ENCODE assay signal across 18 cellular contexts in genomic region chr12:52628841-52629240, GRCh38. TPM values are rescaled to one million over a fixed set of nuclear protein-coding genes. Genes with fewer than 3 reads are reported as not detected.
DNase-seq lines count a peak whose midpoint lies in the region; ATAC-seq and TF ChIP-seq lines count a peak whose summit lies in the region.
"Had no signal": no experiment of that assay in that cellular context is flagged by ENCODE, and none has a peak within 500 bp of the region (broad histone marks: within the 10 kb centered on the region; RNA-seq: fewer than 3 reads in every experiment).

No MANE protein-coding gene starts in this region.

- peaks cover 0 to 7% of the 10 kb centered on the region in 2 donors for H3K4me1 ChIP-seq in neuronal stem cell (ENCODE audit: control insufficient read depth in 2 of 2, insufficient read depth in 1 of 2, low read depth in 1 of 2, low read length in 2 of 2)
- no peaks in the 10 kb centered on the region for H3K4me1 ChIP-seq in colonic mucosa
- no peaks in the 10 kb centered on the region for H3K4me1 ChIP-seq in OCI-LY7 (ENCODE audit: insufficient read depth, low read length, poor library complexity, severe bottlenecking)

- H3K9me3 ChIP-seq in T-helper 17 cell (ENCODE audit: control insufficient read depth, low read length, poor library complexity, severe bottlenecking) (no peaks in the 10 kb centered on the region), neuronal stem cell (replicated peaks in 1 of 2; ENCODE audit: control insufficient read depth in 2 of 2, insufficient read depth in 1 of 2, low read depth in 1 of 2, low read length in 2 of 2) (no peaks in the 10 kb centered on the region), colonic mucosa (no peaks in the 10 kb centered on the region), OCI-LY7 (ENCODE audit: low read length) (no peaks in the 10 kb centered on the region)

- POLR2A ChIA-PET in OCI-LY7 (lab: Charles Lee): no interaction called here

- peak overlapping the region; percentile 44 for H3K18ac ChIP-seq in neuronal stem cell (ENCODE audit: low read length)

- H3K79me2 ChIP-seq in OCI-LY7 (ENCODE audit: insufficient read depth, low read depth, low read length): no peaks in the 10 kb centered on the region

- peaks cover 4% of the 10 kb centered on the region for H3K27me3 Mint-ChIP-seq in activated naive CD4-positive, alpha-beta T cell treated with anti-CD3 and anti-CD28 coated beads, Interleukin-2, amount 10 ng/mL, durations not matched to agents 7 days and 5 days
- peaks cover 31% of the 10 kb centered on the region for H3K27me3 Mint-ChIP-seq in T-helper 17 cell

- TF ChIP-seq CTCF in colonic mucosa (IDR thresholded peaks at IDR 0.05) (no peak), OCI-LY7 (conservative IDR thresholded peaks at IDR 0.05; ENCODE audit: low read length) (no peak)

- intact Hi-C loops in colonic mucosa (cut with DNase I): no loop called here
- intact Hi-C loops in OCI-LY7 (cut with micrococcal nuclease; ENCODE audit: unreplicated experiment): no loop called here

- WGBS in neuronal stem cell (ENCODE audit: extremely low coverage in 2 of 2, insufficient read length in 2 of 2, insufficient replicate concordance in 1 of 2), 2 donors: no CpG with 5 or more reads among the region's 2 CpGs

- no peak overlapping the region for H2BK15ac ChIP-seq in neuronal stem cell (ENCODE audit: low read length)

- H4K20me1 ChIP-seq in OCI-LY7 (ENCODE audit: insufficient read depth, low read length): no peaks in the 10 kb centered on the region

- no peak overlapping the region for H3K27ac ChIP-seq in neuronal stem cell (replicated peaks; ENCODE audit: low read length)
- H3K27ac ChIP-seq in colonic mucosa: no peak overlapping the region
- no peak overlapping the region for H3K27ac ChIP-seq in OCI-LY7 (ENCODE audit: low read depth, low read length, poor library complexity, severe bottlenecking)

- H3K79me1 ChIP-seq in neuronal stem cell (ENCODE audit: low read depth, low read length): no peaks in the 10 kb centered on the region

- peaks cover 61% of the 10 kb centered on the region for H3K4me1 Mint-ChIP-seq in activated naive CD4-positive, alpha-beta T cell treated with anti-CD3 and anti-CD28 coated beads, Interleukin-2, amount 10 ng/mL, durations not matched to agents 7 days and 5 days
- H3K4me1 Mint-ChIP-seq in T-helper 17 cell: peaks cover 24% of the 10 kb centered on the region

- no peak overlapping the region for H3K4me3 Mint-ChIP-seq in activated naive CD4-positive, alpha-beta T cell treated with anti-CD3 and anti-CD28 coated beads, Interleukin-2, amount 10 ng/mL, durations not matched to agents 7 days and 5 days
- no peak overlapping the region for H3K4me3 Mint-ChIP-seq in T-helper 17 cell

- no peak overlapping the region for H2BK12ac ChIP-seq in neuronal stem cell (ENCODE audit: low read length)

- no peak overlapping the region for H4K91ac ChIP-seq in neuronal stem cell (ENCODE audit: low read depth, low read length, poor library complexity)

- H3K36me3 Mint-ChIP-seq in activated naive CD4-positive, alpha-beta T cell treated with anti-CD3 and anti-CD28 coated beads, Interleukin-2, amount 50 U/mL, for 72 hours: no peaks in the 10 kb centered on the region
- no peaks in the 10 kb centered on the region for H3K36me3 Mint-ChIP-seq in activated naive CD4-positive, alpha-beta T cell treated with anti-CD3 and anti-CD28 coated beads, Interleukin-2, amount 10 ng/mL, durations not matched to agents 7 days and 5 days
- H3K36me3 Mint-ChIP-seq in T-helper 17 cell (ENCODE audit: low read depth): no peaks in the 10 kb centered on the region
- H3K36me3 Mint-ChIP-seq: CD4-positive, CD25-positive, alpha-beta regulatory T cell had no signal

- H3K9ac ChIP-seq in neuronal stem cell (ENCODE audit: low read depth, low read length, poor library complexity) (no peak overlapping the region), colonic mucosa (ENCODE audit: low read depth in 2 of 2, low read length in 2 of 2) (no peak overlapping the region)

- H3K27me3 ChIP-seq in neuronal stem cell (ENCODE audit: control insufficient read depth in 3 of 3, insufficient read depth in 3 of 3, low read depth in 1 of 3, low read length in 3 of 3): peaks cover 0 to 4% (median 0%) of the 10 kb centered on the region in 3 experiments
- H3K27me3 ChIP-seq in colonic mucosa: no peaks in the 10 kb centered on the region

- H3K9me3 Mint-ChIP-seq in activated naive CD4-positive, alpha-beta T cell treated with anti-CD3 and anti-CD28 coated beads, Interleukin-2, amount 50 U/mL, for 72 hours: no peaks in the 10 kb centered on the region
- H3K9me3 Mint-ChIP-seq in activated naive CD4-positive, alpha-beta T cell treated with anti-CD3 and anti-CD28 coated beads, Interleukin-2, amount 10 ng/mL, durations not matched to agents 7 days and 5 days: no peaks in the 10 kb centered on the region

- no peak for ATAC-seq in activated naive CD4-positive, alpha-beta T cell treated with anti-CD3 and anti-CD28 coated beads, Interleukin-2, amount 50 U/mL, for 72 hours
- ATAC-seq in T-helper 17 cell: no peak
- no peak for ATAC-seq in activated CD4-positive, CD25-positive, alpha-beta regulatory T cell treated with anti-CD3 and anti-CD28 coated beads, Interleukin-2, amount 50 U/mL, for 24 hours

- peak overlapping the region; percentile 70 for H2AK5ac ChIP-seq in neuronal stem cell (ENCODE audit: low read depth, low read length)

- peak overlapping the region; percentile 79 for H2BK5ac ChIP-seq in neuronal stem cell (ENCODE audit: low read length)

- BruUV-seq in OCI-LY7 (replicated peaks; lab: Mats Ljungman, UMichigan): no TSS peak

- H3K4me3 ChIP-seq in neuronal stem cell (ENCODE audit: low read length in 2 of 2) (no peak overlapping the region), colonic mucosa (no peak overlapping the region), OCI-LY7 (ENCODE audit: low read depth, low read length, poor library complexity, severe bottlenecking) (no peak overlapping the region)

- H3K9me2 ChIP-seq in OCI-LY7 (ENCODE audit: insufficient read depth, low read length): no peaks in the 10 kb centered on the region

- no peak overlapping the region for H4K8ac ChIP-seq in neuronal stem cell (ENCODE audit: low read depth, low read length)

- H3K4ac ChIP-seq in neuronal stem cell (ENCODE audit: low read length): no peak overlapping the region

- no peak for DNase-seq in activated naive CD4-positive, alpha-beta T cell treated with anti-CD3 and anti-CD28 coated beads, Interleukin-2, amount 50 U/mL, for 72 hours (ENCODE audit: low spot score in 2 of 2)
- DNase-seq in activated naive CD4-positive, alpha-beta T cell treated with anti-CD3 and anti-CD28 coated beads, Interleukin-2, amount 10 ng/mL, durations not matched to agents 7 days and 5 days: no peak
- peak; percentile 6 for DNase-seq in D341Med (ENCODE audit: low spot score)
- DNase-seq in T-helper 17 cell: no peak
- no peak for DNase-seq in neuronal stem cell (ENCODE audit: low spot score)
- DNase-seq in colonic mucosa: no peak
- no peak for DNase-seq in OCI-LY7 (ENCODE audit: low spot score)
- DNase-seq: Calu3; CD4-positive, CD25-positive, alpha-beta regulatory T cell; MV-4-11; NCI-H1417 treated with DMSO at 0.1 percent for 48 hours; NCI-H1930; NCI-H2171; NCI-H446; NCI-H69; RPMI8226 had no signal

- H3K36me3 ChIP-seq in neuronal stem cell (replicated peaks in 1 of 2; ENCODE audit: control insufficient read depth in 2 of 2, insufficient read depth in 2 of 2, low read length in 2 of 2) (no peaks in the 10 kb centered on the region), colonic mucosa (no peaks in the 10 kb centered on the region), OCI-LY7 (ENCODE audit: insufficient read depth, low read length) (no peaks in the 10 kb centered on the region)

- peak overlapping the region; percentile 50 for H3K23ac ChIP-seq in neuronal stem cell (ENCODE audit: low read depth, low read length, poor library complexity)

- H2BK120ac ChIP-seq in neuronal stem cell (ENCODE audit: low read depth, low read length): no peak overlapping the region

- no peak overlapping the region for H3K4me2 ChIP-seq in neuronal stem cell (ENCODE audit: insufficient read depth, low read length, poor library complexity, severe bottlenecking)
- no peak overlapping the region for H3K4me2 ChIP-seq in OCI-LY7 (ENCODE audit: low read length)

- H2AFZ ChIP-seq in neuronal stem cell (ENCODE audit: low read length): no peak overlapping the region
- H2AFZ ChIP-seq in OCI-LY7 (ENCODE audit: low read length): no peak overlapping the region

- H3K27ac Mint-ChIP-seq in activated naive CD4-positive, alpha-beta T cell treated with anti-CD3 and anti-CD28 coated beads, Interleukin-2, amount 50 U/mL, for 72 hours: peak overlapping the region; percentile 30 to 77
- H3K27ac Mint-ChIP-seq in activated naive CD4-positive, alpha-beta T cell treated with anti-CD3 and anti-CD28 coated beads, Interleukin-2, amount 10 ng/mL, durations not matched to agents 7 days and 5 days: no peak overlapping the region
- peak overlapping the region; percentile 1 for H3K27ac Mint-ChIP-seq in T-helper 17 cell

- CTCF ChIA-PET in activated naive CD4-positive, alpha-beta T cell treated with anti-CD3 and anti-CD28 coated beads, Interleukin-2, amount 10 ng/mL, durations not matched to agents 7 days and 5 days (lab: Charles Lee): no interaction called here
- CTCF ChIA-PET in OCI-LY7 (lab: Charles Lee; ENCODE audit: unreplicated experiment): no interaction called here

- no peak overlapping the region for H3K14ac ChIP-seq in neuronal stem cell (ENCODE audit: low read length)

RNA-seq across cellular contexts. Expression of gene KRT73, which starts 10.5 kb away (rescaled TPM):
- 1 to 10 TPM in 1 of 2 donors, under 1 TPM in 1; 0.98 to 4.9 TPM for total RNA-seq in activated naive CD4-positive, alpha-beta T cell treated with anti-CD3 and anti-CD28 coated beads, Interleukin-2, amount 50 U/mL, for 72 hours
- total RNA-seq in T-helper 17 cell: 1 to 10 TPM in 1 of 2 donors, under 1 TPM in 1; 0.40 to 1.1 TPM
- not detected for polyA plus RNA-seq in neuronal stem cell (2013, experiment 1 of 2)
- not detected for polyA plus RNA-seq in neuronal stem cell (2013, experiment 2 of 2)
- total RNA-seq in colonic mucosa: not detected
- not detected in 2 replicates for total RNA-seq in OCI-LY7 (2014; rRNA removed; shearing (Covaris generic))
- total RNA-seq in OCI-LY7 (2022): not detected in 2 replicates
- total RNA-seq: Calu3, H1 had no signal
- polyA plus RNA-seq: H1 had no signal

RNA-seq across cellular contexts. Expression of gene KRT2, which starts 23.2 kb away (rescaled TPM):
- total RNA-seq in activated naive CD4-positive, alpha-beta T cell treated with anti-CD3 and anti-CD28 coated beads, Interleukin-2, amount 50 U/mL, for 72 hours: not detected
- total RNA-seq in T-helper 17 cell (not detected), colonic mucosa (not detected), OCI-LY7 (2022) (not detected in 2 replicates)
- not detected for polyA plus RNA-seq in neuronal stem cell (2013, experiment 1 of 2)
- polyA plus RNA-seq in neuronal stem cell (2013, experiment 2 of 2): not detected
- not detected in 2 replicates for total RNA-seq in OCI-LY7 (2014; rRNA removed; shearing (Covaris generic))
- total RNA-seq: Calu3, H1 had no signal
- polyA plus RNA-seq: H1 had no signal

RNA-seq across cellular contexts. Expression of gene KRT72, which starts 27.6 kb away (rescaled TPM):
- 1 to 10 TPM; 1.4 to 7.7 TPM for total RNA-seq in activated naive CD4-positive, alpha-beta T cell treated with anti-CD3 and anti-CD28 coated beads, Interleukin-2, amount 50 U/mL, for 72 hours
- total RNA-seq in T-helper 17 cell (1 to 10 TPM in 1 of 2 donors, under 1 TPM in 1; 0.60 to 1.6 TPM), colonic mucosa (under 1 TPM in 1 of 2 donors, not detected in 1; 0.25 TPM), OCI-LY7 (2022) (not detected in 2 replicates)
- polyA plus RNA-seq in neuronal stem cell (2013, experiment 1 of 2): not detected
- not detected for polyA plus RNA-seq in neuronal stem cell (2013, experiment 2 of 2)
- not detected in 2 replicates for total RNA-seq in OCI-LY7 (2014; rRNA removed; shearing (Covaris generic))
- total RNA-seq: Calu3, H1 had no signal
- polyA plus RNA-seq: H1 had no signal

RNA-seq across cellular contexts. Expression of gene KRT1, which starts 51.4 kb away (rescaled TPM):
- not detected for total RNA-seq in activated naive CD4-positive, alpha-beta T cell treated with anti-CD3 and anti-CD28 coated beads, Interleukin-2, amount 50 U/mL, for 72 hours
- total RNA-seq in T-helper 17 cell (1 to 10 TPM in 1 of 2 donors, under 1 TPM in 1; 0.83 to 3.1 TPM), colonic mucosa (1 to 10 TPM in 1 of 2 donors, not detected in 1; 1.2 TPM), OCI-LY7 (2022) (not detected in 2 replicates)
- not detected for polyA plus RNA-seq in neuronal stem cell (2013, experiment 1 of 2)
- polyA plus RNA-seq in neuronal stem cell (2013, experiment 2 of 2): not detected
- total RNA-seq in OCI-LY7 (2014; rRNA removed; shearing (Covaris generic)): not detected in 2 replicates
- total RNA-seq: Calu3, H1 had no signal
- polyA plus RNA-seq: H1 had no signal

RNA-seq across cellular contexts. Expression of gene KRT74, which starts 55.2 kb away (rescaled TPM):
- total RNA-seq in activated naive CD4-positive, alpha-beta T cell treated with anti-CD3 and anti-CD28 coated beads, Interleukin-2, amount 50 U/mL, for 72 hours: not detected
- not detected for total RNA-seq in T-helper 17 cell
- polyA plus RNA-seq in neuronal stem cell (2013, experiment 1 of 2): not detected
- polyA plus RNA-seq in neuronal stem cell (2013, experiment 2 of 2): not detected
- total RNA-seq in colonic mucosa: not detected
- not detected in 2 replicates for total RNA-seq in OCI-LY7 (2014; rRNA removed; shearing (Covaris generic))
- not detected in 2 replicates for total RNA-seq in OCI-LY7 (2022)
- total RNA-seq: Calu3; CD4-positive, CD25-positive, alpha-beta regulatory T cell; H1 had no signal
- polyA plus RNA-seq: CD4-positive, CD25-positive, alpha-beta regulatory T cell; H1 had no signal
